Comparison of ENCODE assay signal across 25 cellular contexts in genomic region chr22:29211066-29211841, GRCh38. TPM values are rescaled to one million over a fixed set of nuclear protein-coding genes. Genes with fewer than 3 reads are reported as not detected.
A peak's percentile ranks its signal among the peaks of the same experiment; 100 is the strongest.
DNase-seq lines count a peak whose midpoint lies in the region; ATAC-seq, FAIRE-seq and TF ChIP-seq lines count a peak whose summit lies in the region.
"Had no signal": no experiment of that assay in that cellular context is flagged by ENCODE, and none has a peak within 500 bp of the region (broad histone marks: within the 10 kb centered on the region; RNA-seq: fewer than 3 reads in every experiment).

No MANE protein-coding gene starts in this region.

- H3K4me1 ChIP-seq in mammary epithelial cell (ENCODE audit: insufficient read depth, low read length) (no peaks in the 10 kb centered on the region), breast epithelium (no peaks in the 10 kb centered on the region), NT2/D1 (ENCODE audit: insufficient read depth, insufficient read length) (peaks cover 26% of the 10 kb centered on the region), foreskin keratinocyte (no peaks in the 10 kb centered on the region)

- CTCF ChIA-PET in mammary epithelial cell (lab: Charles Lee; ENCODE audit: low non-redundant PET): no interaction called here

- H3K4me3 ChIP-seq in mammary epithelial cell (replicated peaks in 1 of 3; ENCODE audit: insufficient read depth in 1 of 3, low read depth in 2 of 3, low read length in 3 of 3): no peak overlapping the region
- H3K4me3 ChIP-seq in breast epithelium: no peak overlapping the region
- no peak overlapping the region for H3K4me3 ChIP-seq in NT2/D1 (ENCODE audit: insufficient read length, low read depth)
- H3K4me3 ChIP-seq: BLaER1, SJSA1 had no signal

- H3K27ac ChIP-seq in mammary epithelial cell (ENCODE audit: insufficient read depth, low read depth, low read length) (no peak overlapping the region), breast epithelium (no peak overlapping the region), foreskin keratinocyte (no peak overlapping the region)
- H3K27ac ChIP-seq: BLaER1, KMS-11, SJSA1 had no signal

- BruUV-seq in mammary epithelial cell (replicated peaks; lab: Mats Ljungman, UMichigan): no TSS peak

- peaks cover 9% of the 10 kb centered on the region for H3K27me3 ChIP-seq in mammary epithelial cell (ENCODE audit: insufficient read depth, low read length)
- H3K27me3 ChIP-seq in breast epithelium: no peaks in the 10 kb centered on the region
- peaks cover under 1% of the 10 kb centered on the region for H3K27me3 ChIP-seq in NT2/D1 (ENCODE audit: insufficient read depth, insufficient read length)
- peaks cover 34% of the 10 kb centered on the region for H3K27me3 ChIP-seq in foreskin keratinocyte
- H3K27me3 ChIP-seq: SJSA1 had no signal

- ATAC-seq in foreskin keratinocyte: no peak
- ATAC-seq in HG02885 (IDR thresholded peaks at IDR 0.05; ENCODE audit: poor library complexity, unreplicated experiment): no peak
- ATAC-seq in HG02623 (IDR thresholded peaks at IDR 0.05; ENCODE audit: unreplicated experiment): no peak
- ATAC-seq: PC-3 had no signal

- H3K9ac ChIP-seq in mammary epithelial cell (ENCODE audit: insufficient read depth, low read length) (no peak overlapping the region), NT2/D1 (ENCODE audit: insufficient read length, low read depth) (peak overlapping the region; percentile 36)
- H3K9ac ChIP-seq: BLaER1, KMS-11 had no signal

- DNase-seq in mammary epithelial cell: peak; percentile 53
- no peak for DNase-seq in breast epithelium (ENCODE audit: low spot score in 2 of 2)
- no peak for DNase-seq in NT2/D1 (ENCODE audit: low read depth, low spot score)
- peak; percentile 50 to 70 for DNase-seq in foreskin keratinocyte
- no peak for DNase-seq in urothelium cell line (ENCODE audit: low spot score)
- no peak for DNase-seq in DMS114 treated with DMSO at 0.1 percent for 48 hours (lab: John Stamatoyannopoulos, UW; ENCODE audit: unreplicated experiment)
- DNase-seq: CD8-positive, alpha-beta memory T cell; DMS79 treated with DMSO at 0.1 percent for 48 hours; NCI-H1092; NCI-H146; NCI-H2081; NCI-H510A; NCI-H774; PC-3 had no signal

- no peaks in the 10 kb centered on the region for H4K20me1 ChIP-seq in mammary epithelial cell (ENCODE audit: insufficient read depth, low read length)

- peak; percentile 95 for FAIRE-seq in urothelium cell line (lab: Jason Lieb, UNC)
- FAIRE-seq: D721Med, G401.6, GM18507, H54 had no signal

- in situ Hi-C loops in mammary epithelial cell (cut with MboI; ENCODE audit: low sequenced_read_pairs in 2 of 2): no loop called here

- H2AFZ ChIP-seq in mammary epithelial cell (ENCODE audit: low read depth, low read length): no peak overlapping the region

- dilution Hi-C loops in mammary epithelial cell (cut with HindIII; ENCODE audit: low sequenced_read_pairs): no loop called here

- TF ChIP-seq CTCF in mammary epithelial cell (conservative IDR thresholded peaks at IDR 0.05 in 1 of 2, IDR thresholded peaks at IDR 0.05 in 1 of 2; ENCODE audit: extremely low read depth in 1 of 2, insufficient read depth in 1 of 2, low read depth in 1 of 2, low read length in 2 of 2): no peak
- no peak for TF ChIP-seq CTCF in breast epithelium (IDR thresholded peaks at IDR 0.05)
- TF ChIP-seq CTCF in foreskin keratinocyte (conservative IDR thresholded peaks at IDR 0.05): no peak

- no peaks in the 10 kb centered on the region for H3K79me2 ChIP-seq in mammary epithelial cell (ENCODE audit: insufficient read depth, low read length)

- intact Hi-C loops in mammary epithelial cell (cut with micrococcal nuclease) (no loop called here), breast epithelium (cut with DNase I; ENCODE audit: low total_unique reads) (no loop called here)

- TF ChIP-seq POLR2A in breast epithelium (IDR thresholded peaks at IDR 0.05): no peak

- 82% methylated on average over 19 of the region's 20 CpGs for WGBS in mammary epithelial cell (ENCODE audit: low coverage, missing lambda C conversion rate)

- no peaks in the 10 kb centered on the region for H3K9me3 ChIP-seq in mammary epithelial cell (replicated peaks; ENCODE audit: insufficient read depth, low read length)
- no peaks in the 10 kb centered on the region for H3K9me3 ChIP-seq in breast epithelium
- H3K9me3 ChIP-seq in NT2/D1 (ENCODE audit: insufficient read depth, low read length): no peaks in the 10 kb centered on the region
- H3K9me3 ChIP-seq: BLaER1, SJSA1 had no signal

- H3K36me3 ChIP-seq in mammary epithelial cell (ENCODE audit: insufficient read depth, low read length) (no peaks in the 10 kb centered on the region), breast epithelium (no peaks in the 10 kb centered on the region), NT2/D1 (ENCODE audit: insufficient read depth, insufficient read length, low read length) (no peaks in the 10 kb centered on the region)
- H3K36me3 ChIP-seq: BLaER1 had no signal

- no peak overlapping the region for H3K4me2 ChIP-seq in mammary epithelial cell (ENCODE audit: insufficient read depth, low read depth, low read length)
- H3K4me2 ChIP-seq: BLaER1, KMS-11 had no signal

RNA-seq across cellular contexts. Expression of gene EMID1, which starts 5.6 kb away (rescaled TPM):
- under 1 TPM in 1 of 2 donors, not detected in 1; 0.67 TPM for total RNA-seq in mammary epithelial cell
- polyA plus RNA-seq in mammary epithelial cell: not detected
- polyA minus RNA-seq in mammary epithelial cell: not detected
- 1 to 10 TPM; 1.1 to 4.6 (median 2.3) TPM for total RNA-seq in breast epithelium
- total RNA-seq in foreskin keratinocyte: not detected in 2 replicates
- polyA plus RNA-seq in foreskin keratinocyte: not detected in 2 replicates
- total RNA-seq: A172; CD8-positive, alpha-beta memory T cell; MCF 10A had no signal

RNA-seq across cellular contexts. Expression of gene RHBDD3, which starts 56.5 kb away (rescaled TPM):
- total RNA-seq in mammary epithelial cell (10 to 100 TPM; 18.0 to 25.7 TPM), breast epithelium (10 to 100 TPM; 16.2 to 31.8 (median 28.2) TPM), foreskin keratinocyte (21.4 and 21.7 TPM in 2 replicates)
- polyA plus RNA-seq in mammary epithelial cell (14.1 TPM), foreskin keratinocyte (21.8 and 22.7 TPM in 2 replicates)
- 5.2 TPM for polyA minus RNA-seq in mammary epithelial cell

RNA-seq across cellular contexts. Expression of gene EWSR1, which starts 56.8 kb away (rescaled TPM):
- total RNA-seq in mammary epithelial cell: 100 to 1,000 TPM; 164 to 307 TPM
- 307 TPM for polyA plus RNA-seq in mammary epithelial cell
- polyA minus RNA-seq in mammary epithelial cell: 305 TPM
- total RNA-seq in breast epithelium: 100 to 1,000 TPM; 165 to 224 (median 220) TPM
- total RNA-seq in foreskin keratinocyte: 267 and 315 TPM in 2 replicates
- 231 and 253 TPM in 2 replicates for polyA plus RNA-seq in foreskin keratinocyte

Comparison
In these comparisons a context has a peak if more than half of its experiments do, and no peak if none do; other contexts are left out.
1. DNase-seq: peak in mammary epithelial cell (single experiment) and foreskin keratinocyte (2 of 2); none in breast epithelium (0 of 2), NT2/D1 (single experiment), urothelium cell line (single experiment) and DMS114 treated with DMSO at 0.1 percent for 48 hours (single experiment).